ENCODE assay signal across 18 cellular contexts in the genomic region with DNA sequence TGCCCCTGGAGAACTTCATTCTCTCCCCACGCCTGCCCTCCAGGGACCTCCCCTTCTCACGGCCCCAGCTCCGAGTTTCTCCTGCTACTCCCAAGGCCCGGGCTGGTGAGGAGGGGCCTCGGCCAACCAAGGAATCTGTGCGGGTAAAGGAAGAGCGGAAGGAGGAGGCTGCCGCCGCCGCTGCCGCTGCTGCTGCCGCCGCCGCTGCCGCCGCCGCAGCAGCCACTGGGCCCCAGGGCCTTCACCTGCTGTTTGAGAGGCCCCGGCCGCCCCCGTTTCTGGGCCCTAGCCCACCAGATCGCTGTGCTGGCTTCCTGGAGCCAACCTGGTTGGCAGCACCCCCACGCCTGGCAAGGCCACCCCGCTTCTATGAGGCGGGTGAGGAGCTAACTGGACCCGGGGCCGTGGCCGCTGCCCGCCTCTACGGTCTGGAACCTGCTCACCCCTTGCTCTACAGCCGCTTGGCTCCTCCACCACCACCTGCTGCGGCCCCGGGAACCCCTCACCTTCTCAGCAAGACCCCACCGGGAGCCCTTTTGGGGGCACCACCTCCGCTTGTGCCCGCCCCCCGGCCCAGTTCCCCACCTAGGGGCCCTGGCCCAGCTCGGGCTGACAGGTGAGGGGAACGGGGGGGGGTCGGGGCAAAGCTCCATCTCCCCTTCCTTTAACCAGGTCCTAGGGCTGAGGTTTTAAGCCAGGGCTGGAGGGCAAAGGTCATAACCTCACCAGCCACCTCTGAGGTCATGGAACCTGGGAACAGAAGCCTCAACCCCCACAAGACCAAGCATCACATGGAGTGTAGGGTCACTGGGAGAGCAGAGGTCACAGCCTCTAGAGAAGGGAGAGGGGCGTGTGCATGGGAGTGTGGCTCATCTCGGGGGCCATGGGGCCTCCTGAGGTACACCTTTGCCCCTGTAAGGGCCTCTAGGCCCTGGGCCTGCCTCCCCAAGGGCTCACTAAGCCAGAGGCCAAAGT.
"Had no signal": no experiment of that assay in that cellular context is flagged by ENCODE, and none has a peak within 500 bp of the region (broad histone marks: within the 10 kb centered on the region; RNA-seq: fewer than 3 reads in every experiment).

No MANE protein-coding gene starts in this region.

- H3K4me1 Mint-ChIP-seq: WTC11 had no signal

- ATAC-seq: activated CD8-positive, alpha-beta T cell treated with anti-CD3 and anti-CD28 coated beads, Interleukin-2, amount 10 ng/mL, durations not matched to agents 7 days and 5 days; left ventricle myocardium superior; upper lobe of right lung; WTC11 had no signal

- H3K4me3 Mint-ChIP-seq: activated CD4-positive, alpha-beta T cell treated with anti-CD3 and anti-CD28 coated beads, Interleukin-2, amount 10 ng/mL, durations not matched to agents 24 days and 14 days; activated CD8-positive, alpha-beta T cell treated with anti-CD3 and anti-CD28 coated beads, Interleukin-2, amount 10 ng/mL, durations not matched to agents 7 days and 5 days; activated naive CD8-positive, alpha-beta T cell; natural killer cell; WTC11 had no signal

- H3K27ac Mint-ChIP-seq: activated CD4-positive, alpha-beta T cell treated with anti-CD3 and anti-CD28 coated beads, Interleukin-2, amount 10 ng/mL, durations not matched to agents 24 days and 14 days; activated naive CD8-positive, alpha-beta T cell; WTC11 had no signal

- DNase-seq: activated CD4-positive, alpha-beta T cell treated with anti-CD3 and anti-CD28 coated beads, Interleukin-2, amount 10 ng/mL, durations not matched to agents 24 days and 14 days; activated CD8-positive, alpha-beta memory T cell treated with anti-CD3 and anti-CD28 coated beads, Interleukin-2, amount 50 U/mL, for 4 hours; activated CD8-positive, alpha-beta T cell treated with anti-CD3 and anti-CD28 coated beads, Interleukin-2, amount 10 ng/mL, durations not matched to agents 7 days and 5 days; activated gamma-delta T cell treated with Interleukin-2 at 50 U/mL for 16 hours; amniotic stem cell; caudate nucleus; foreskin fibroblast; hippocampal formation; left ventricle myocardium superior; mesenchymal stem cell; natural killer cell; nucleus accumbens; small intestine; stimulated activated CD4-positive, alpha-beta T cell treated with anti-CD3 and anti-CD28 coated beads, Interleukin-4, amount 100 ng/mL, for 24 hours; stomach; upper lobe of right lung had no signal

- H3K36me3 Mint-ChIP-seq: natural killer cell had no signal

- H3K9me3 Mint-ChIP-seq: activated CD4-positive, alpha-beta T cell treated with anti-CD3 and anti-CD28 coated beads, Interleukin-2, amount 10 ng/mL, durations not matched to agents 24 days and 14 days; natural killer cell; WTC11 had no signal

- H3K27me3 Mint-ChIP-seq: activated CD4-positive, alpha-beta T cell treated with anti-CD3 and anti-CD28 coated beads, Interleukin-2, amount 10 ng/mL, durations not matched to agents 24 days and 14 days; activated naive CD8-positive, alpha-beta T cell had no signal
